17 cellular contexts compared by ENCODE assay signal in the genomic region with DNA sequence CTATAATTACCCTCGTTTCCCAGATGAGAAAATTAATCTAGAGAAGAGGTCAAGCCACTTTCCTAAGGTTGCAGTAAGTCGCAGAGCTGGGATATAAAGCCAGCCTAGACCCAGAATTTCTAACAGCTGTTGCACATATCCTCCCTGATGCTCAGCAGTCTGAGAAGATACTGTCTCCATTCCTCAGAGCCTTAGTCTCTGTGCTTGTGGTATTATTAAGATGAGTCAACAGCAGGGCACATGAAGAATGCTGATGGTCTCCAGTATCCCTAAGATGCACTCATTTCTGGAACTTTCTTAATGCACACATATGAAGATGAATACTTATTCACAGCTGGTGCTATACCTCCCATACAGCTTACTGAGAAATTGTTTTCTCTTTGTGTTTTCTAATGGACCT. TPM values are rescaled to one million over a fixed set of nuclear protein-coding genes. Genes with fewer than 3 reads are reported as not detected.
DNase-seq lines count a peak whose midpoint lies in the region; ATAC-seq, FAIRE-seq and TF ChIP-seq lines count a peak whose summit lies in the region.
"Had no signal": no experiment of that assay in that cellular context is flagged by ENCODE, and none has a peak within 500 bp of the region (broad histone marks: within the 10 kb centered on the region; RNA-seq: fewer than 3 reads in every experiment).

No MANE protein-coding gene starts in this region.

- H2AFZ ChIP-seq in HepG2 (ENCODE audit: low read length), result no peak overlapping the region

- intact Hi-C loops in HepG2 (cut with micrococcal nuclease; ENCODE audit: unreplicated experiment), result loop anchor here (10.0 kb wide), 1 partner anchor 255 kb away; no protein-coding TSS in a partner anchor

- no peaks in the 10 kb centered on the region for H4K20me1 ChIP-seq in HepG2 (ENCODE audit: insufficient read depth, low read length)

- no peaks in the 10 kb centered on the region for H3K79me2 ChIP-seq in HepG2 (ENCODE audit: insufficient read depth, low read length)

- no peak for TF ChIP-seq RAD21 in HepG2 (CRISPR knock-in tag; IDR thresholded peaks at IDR 0.05)

- no peak for TF ChIP-seq EP300 in HepG2 (IDR thresholded peaks at IDR 0.05; ENCODE audit: low read depth in 2 of 2, low read length in 2 of 2)
- no peak for TF ChIP-seq EP300 in HepG2 (CRISPR knock-in tag; IDR thresholded peaks at IDR 0.05; ENCODE audit: borderline replicate concordance)

- H3K9ac ChIP-seq in HepG2 (ENCODE audit: insufficient read depth, low read depth, low read length), result no peak overlapping the region

- in situ Hi-C loops in HepG2 (cut with HindIII; ENCODE audit: extremely low pct_ligation_motif_present, low pct_unique_long_range_greater_than_20kb), result no loop called here

- no peaks in the 10 kb centered on the region for H3K4me1 ChIP-seq in HepG2 (ENCODE audit: insufficient read depth, low read length)

- H3K4me2 ChIP-seq in HepG2 (ENCODE audit: low read depth, low read length), result no peak overlapping the region

- no peak for TF ChIP-seq POLR2A in HepG2 (IDR thresholded peaks at IDR 0.05; ENCODE audit: insufficient read depth in 1 of 2, low read depth in 2 of 2, low read length in 2 of 2)

- FAIRE-seq in HepG2 (lab: Jason Lieb, UNC), result no peak
- FAIRE-seq: colon had no signal

- H3K36me3 ChIP-seq in HepG2 (replicated peaks in 1 of 2; ENCODE audit: control insufficient read depth in 1 of 2, insufficient read depth in 2 of 2, low read length in 2 of 2), result no peaks in the 10 kb centered on the region

- H3K27ac ChIP-seq in HepG2 (ENCODE audit: extremely low read length, insufficient read depth, low read length), result no peak overlapping the region
- H3K27ac ChIP-seq: 22Rv1 had no signal

- DNase-seq in NCI-H748 (lab: John Stamatoyannopoulos, UW; ENCODE audit: unreplicated experiment), result peak; percentile 44
- no peak for DNase-seq in NCI-H748 treated with DMSO at 0.1 percent for 48 hours (lab: John Stamatoyannopoulos, UW)
- DNase-seq in cardiac fibroblast (ENCODE audit: low read depth in 2 of 2), result peak; percentile 10 to 24
- peak; percentile 63 for DNase-seq in stromal cell of bone marrow (ENCODE audit: low read depth)
- DNase-seq in HepG2 (ENCODE audit: low spot score), result no peak
- DNase-seq in activated T-cell treated with anti-CD3 and anti-CD28 coated beads for 4 hours, result no peak
- DNase-seq: activated CD4-positive, alpha-beta memory T cell treated with anti-CD3 and anti-CD28 coated beads for 36 hours; activated naive CD4-positive, alpha-beta T cell treated with anti-CD3 and anti-CD28 coated beads, Interleukin-2, amount 10 ng/mL, durations not matched to agents 7 days and 5 days; GOT3; NCI-H526 treated with DMSO at 0.1 percent for 48 hours; stimulated activated CD4-positive, alpha-beta T cell treated with anti-CD3 and anti-CD28 coated beads, Interleukin-1b, Interleukin-23, amount 100 ng/mL, for 48 hours; stimulated activated naive B cell treated with anti-CD40 and anti-IgM and Interleukin-4, amounts not matched to agents 10 μg/mL and 1 μg/mL and 100 μg/mL, for 72 hours had no signal

- no peak overlapping the region for H3K4me3 ChIP-seq in cardiac fibroblast (replicated peaks in 1 of 2; ENCODE audit: low read depth in 2 of 2, low read length in 2 of 2)
- H3K4me3 ChIP-seq in HepG2 (replicated peaks in 1 of 3; ENCODE audit: insufficient read depth in 1 of 3, low read depth in 2 of 3, low read length in 3 of 3), result no peak overlapping the region

- ATAC-seq in HG03378 (IDR thresholded peaks at IDR 0.05; ENCODE audit: unreplicated experiment), result peak; percentile 52
- no peak for ATAC-seq in HepG2
- no peak for ATAC-seq in HG02763 (IDR thresholded peaks at IDR 0.05; ENCODE audit: unreplicated experiment)
- ATAC-seq: stimulated activated naive B cell treated with anti-CD40 and anti-IgM and Interleukin-4, amounts not matched to agents 10 μg/mL and 1 μg/mL and 100 μg/mL, for 72 hours had no signal

- POLR2A ChIA-PET in HepG2 (lab: Yijun Ruan, JAX), result no interaction called here

- H3K9me3 ChIP-seq in HepG2 (ENCODE audit: low read length), result no peaks in the 10 kb centered on the region

- CTCF ChIA-PET in HepG2 (lab: Yijun Ruan, JAX; ENCODE audit: low intra/inter-chr PET ratio, low total read pairs), result no interaction called here

- no peak for TF ChIP-seq CTCF in cardiac fibroblast (IDR thresholded peaks at IDR 0.05; ENCODE audit: low read depth, low read length)
- TF ChIP-seq CTCF in HepG2 (CRISPR knock-in tag; IDR thresholded peaks at IDR 0.05), result no peak

- BruUV-seq in HepG2 (replicated peaks; lab: Mats Ljungman, UMichigan), result no TSS peak

- WGBS in HepG2 (ENCODE audit: low lambda C conversion rate), result 0% methylated on average over 2 of the region's 2 CpGs

- no peaks in the 10 kb centered on the region for H3K27me3 ChIP-seq in HepG2 (ENCODE audit: control insufficient read depth in 1 of 2, insufficient read depth in 2 of 2, low read length in 2 of 2)

TF ChIP-seq in HepG2, 621 proteins besides CTCF, POLR2A, EP300 and RAD21 (continues in another document):
- TF ChIP-seq HIC2 (CRISPR knock-in tag; IDR thresholded peaks at IDR 0.05; ENCODE audit: low read depth) (no peak), ZNF629 (CRISPR knock-in tag; conservative IDR thresholded peaks at IDR 0.05) (no peak), TRIM22 (IDR thresholded peaks at IDR 0.05) (no peak), KLF16 (CRISPR knock-in tag; IDR thresholded peaks at IDR 0.05) (no peak), FOSL2 (CRISPR knock-in tag; IDR thresholded peaks at IDR 0.05) (no peak), KLF12 (CRISPR knock-in tag; IDR thresholded peaks at IDR 0.05; ENCODE audit: borderline replicate concordance) (no peak), FOXA1 (IDR thresholded peaks at IDR 0.05) (no peak), FOXA1 (CRISPR knock-in tag; IDR thresholded peaks at IDR 0.05) (no peak)
- TF ChIP-seq, protein P1, sequence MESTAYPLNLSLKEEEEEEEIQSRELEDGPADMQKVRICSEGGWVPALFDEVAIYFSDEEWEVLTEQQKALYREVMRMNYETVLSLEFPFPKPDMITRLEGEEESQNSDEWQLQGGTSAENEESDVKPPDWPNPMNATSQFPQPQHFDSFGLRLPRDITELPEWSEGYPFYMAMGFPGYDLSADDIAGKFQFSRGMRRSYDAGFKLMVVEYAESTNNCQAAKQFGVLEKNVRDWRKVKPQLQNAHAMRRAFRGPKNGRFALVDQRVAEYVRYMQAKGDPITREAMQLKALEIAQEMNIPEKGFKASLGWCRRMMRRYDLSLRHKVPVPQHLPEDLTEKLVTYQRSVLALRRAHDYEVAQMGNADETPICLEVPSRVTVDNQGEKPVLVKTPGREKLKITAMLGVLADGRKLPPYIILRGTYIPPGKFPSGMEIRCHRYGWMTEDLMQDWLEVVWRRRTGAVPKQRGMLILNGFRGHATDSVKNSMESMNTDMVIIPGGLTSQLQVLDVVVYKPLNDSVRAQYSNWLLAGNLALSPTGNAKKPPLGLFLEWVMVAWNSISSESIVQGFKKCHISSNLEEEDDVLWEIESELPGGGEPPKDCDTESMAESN (CRISPR knock-in tag; conservative IDR thresholded peaks at IDR 0.05), result no peak

RNA-seq across cellular contexts. Expression of gene SGCD, which starts 32.5 kb away (rescaled TPM):
- total RNA-seq in HepG2 (2016; rRNA removed; fragmentation: Illumina TruSeq; extraction: Trizol), result not detected in 2 replicates
- not detected in 2 replicates for total RNA-seq in HepG2 (2016; cell fraction: cytosol; rRNA removed; fragmentation: Illumina TruSeq; extraction: Trizol; ENCODE audit: low read depth)
- total RNA-seq in HepG2 (2016; cell fraction: insoluble cytoplasmic fraction; rRNA removed; fragmentation: Illumina TruSeq; extraction: Trizol), result not detected in 2 replicates
- total RNA-seq in HepG2 (2016; cell fraction: membrane; rRNA removed; fragmentation: Illumina TruSeq; extraction: Trizol), result not detected in 2 replicates
- total RNA-seq in HepG2 (2016; cell fraction: nucleus; rRNA removed; fragmentation: Illumina TruSeq; extraction: Trizol), result not detected in 2 replicates
- not detected in 2 replicates for polyA plus RNA-seq in HepG2 (2011; rRNA removed)
- not detected in 2 replicates for polyA plus RNA-seq in HepG2 (2011; cell fraction: cytosol; rRNA removed)
- polyA plus RNA-seq in HepG2 (2011; cell fraction: nucleus; rRNA removed), result not detected in 2 replicates
- polyA plus RNA-seq in HepG2 (2012), result not detected in 2 replicates
- polyA plus RNA-seq in HepG2 (2016; cell fraction: cytosol; fragmentation: Illumina TruSeq; extraction: Trizol; ENCODE audit: low read depth), result not detected in 2 replicates
- polyA plus RNA-seq in HepG2 (2016; cell fraction: insoluble cytoplasmic fraction; fragmentation: Illumina TruSeq; extraction: Trizol; ENCODE audit: low read depth), result not detected in 2 replicates
- not detected in 2 replicates for polyA plus RNA-seq in HepG2 (2016; cell fraction: membrane; fragmentation: Illumina TruSeq; extraction: Trizol; ENCODE audit: low read depth)
- not detected in 2 replicates for polyA plus RNA-seq in HepG2 (2016; cell fraction: nucleus; fragmentation: Illumina TruSeq; extraction: Trizol; ENCODE audit: insufficient read depth, low read depth)
- polyA minus RNA-seq in HepG2 (2011; rRNA and poly(A)+ RNA removed; ENCODE audit: low replicate concordance), result not detected in 2 replicates
- not detected in 2 replicates for polyA minus RNA-seq in HepG2 (2011; cell fraction: cytosol; rRNA and poly(A)+ RNA removed)
- not detected in 2 replicates for polyA minus RNA-seq in HepG2 (2011; cell fraction: nucleus; rRNA and poly(A)+ RNA removed)
- total RNA-seq: activated CD4-positive, alpha-beta memory T cell treated with anti-CD3 and anti-CD28 coated beads for 36 hours; glomerular endothelial cell had no signal

Comparison
In these comparisons a context has a peak if more than half of its experiments do, and no peak if none do; other contexts are left out.
1. DNase-seq: peak in NCI-H748 (single experiment), cardiac fibroblast (2 of 2) and stromal cell of bone marrow (single experiment); none in NCI-H748 treated with DMSO at 0.1 percent for 48 hours (single experiment), HepG2 (single experiment) and activated T-cell treated with anti-CD3 and anti-CD28 coated beads for 4 hours (single experiment).